ENCODE assay signal across 10 cellular contexts in the genomic region with DNA sequence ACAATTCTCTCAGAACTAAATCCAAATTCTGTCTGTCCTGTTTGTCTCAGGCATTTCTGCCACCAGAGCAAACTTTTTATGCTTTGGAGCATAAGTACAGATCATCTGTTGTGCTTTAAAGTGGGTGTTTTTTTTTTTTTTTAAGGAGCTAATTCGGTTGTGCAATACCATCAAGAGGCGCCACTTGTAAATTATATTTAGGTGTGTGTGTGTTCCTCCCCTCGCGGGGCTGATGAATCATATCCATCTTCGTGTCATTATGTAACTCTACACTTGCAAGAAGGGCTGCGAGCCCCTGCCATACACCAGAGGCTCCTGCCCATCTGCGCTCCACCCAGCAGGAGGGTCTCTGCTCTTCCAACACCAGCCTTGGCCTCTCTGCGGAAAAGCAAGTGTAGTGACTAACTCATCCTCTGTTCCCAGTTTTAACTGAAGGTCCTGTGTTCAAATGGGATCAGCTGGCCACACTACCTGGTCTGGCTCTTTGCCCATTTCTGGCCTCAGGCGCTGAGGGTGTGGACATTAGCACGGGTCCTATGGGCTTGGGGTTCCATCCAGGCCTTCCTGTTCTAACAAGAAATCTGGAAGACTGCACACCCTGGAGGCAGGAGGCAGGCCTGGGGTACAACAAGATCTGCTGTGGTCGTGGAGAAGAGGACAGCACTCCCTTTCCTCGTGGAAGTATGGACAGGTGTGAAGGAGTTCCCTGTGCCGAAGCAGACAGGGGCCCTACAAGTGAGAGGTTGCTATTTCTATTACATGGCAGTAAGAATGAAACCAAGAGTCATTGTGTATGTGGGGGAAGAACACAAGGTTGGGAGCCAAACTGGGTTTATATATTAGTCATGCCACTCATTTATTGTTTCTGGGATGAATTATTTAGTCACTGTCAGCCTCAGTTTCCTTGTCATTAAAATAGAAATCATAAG.
DNase-seq lines count a peak whose midpoint lies in the region; ATAC-seq and TF ChIP-seq lines count a peak whose summit lies in the region.
"Had no signal": no experiment of that assay in that cellular context is flagged by ENCODE, and none has a peak within 500 bp of the region (broad histone marks: within the 10 kb centered on the region; RNA-seq: fewer than 3 reads in every experiment).

No MANE protein-coding gene starts in this region.

- no peaks in the 10 kb centered on the region for H3K79me2 ChIP-seq in osteoblast (ENCODE audit: insufficient read depth, low read length)

- TF ChIP-seq CTCF in MCF 10A (IDR thresholded peaks at IDR 0.05; ENCODE audit: unreplicated experiment) (no peak), osteoblast (IDR thresholded peaks at IDR 0.05; ENCODE audit: extremely low read depth, low read depth, low read length) (no peak)

- H3K9me3 Mint-ChIP-seq in MCF 10A (ENCODE audit: unreplicated experiment): no peaks in the 10 kb centered on the region
- H3K9me3 Mint-ChIP-seq in effector memory CD8-positive, alpha-beta T cell: no peaks in the 10 kb centered on the region
- H3K9me3 Mint-ChIP-seq: activated B cell treated with CpG ODN at 0.5 μM for 24 hours had no signal

- peaks cover 41% of the 10 kb centered on the region for H3K4me1 Mint-ChIP-seq in MCF 10A (ENCODE audit: insufficient read depth, unreplicated experiment)
- peaks cover 2 to 8% of the 10 kb centered on the region in 2 donors for H3K4me1 Mint-ChIP-seq in effector memory CD8-positive, alpha-beta T cell (ENCODE audit: low read depth in 2 of 2)
- H3K4me1 Mint-ChIP-seq: activated B cell treated with CpG ODN at 0.5 μM for 24 hours had no signal

- no peak overlapping the region for H2AFZ ChIP-seq in osteoblast (ENCODE audit: low read length)

- peaks cover 30% of the 10 kb centered on the region for H3K4me1 ChIP-seq in osteoblast (ENCODE audit: insufficient read depth, low read length)

- H3K4me2 ChIP-seq in osteoblast (ENCODE audit: insufficient read depth, low read length): peak overlapping the region; percentile 52

- peak overlapping the region; percentile 20 for H3K4me3 ChIP-seq in osteoblast (ENCODE audit: insufficient read depth, low read length)

- H3K4me3 Mint-ChIP-seq in MCF 10A (ENCODE audit: unreplicated experiment): peak overlapping the region; percentile 28
- no peak overlapping the region for H3K4me3 Mint-ChIP-seq in effector memory CD8-positive, alpha-beta T cell
- H3K4me3 Mint-ChIP-seq: activated B cell treated with CpG ODN at 0.5 μM for 24 hours had no signal

- DNase-seq in NCI-H146 (lab: John Stamatoyannopoulos, UW) (peak; percentile 6), NCI-H146 treated with DMSO at 0.1 percent for 48 hours (lab: John Stamatoyannopoulos, UW; ENCODE audit: unreplicated experiment) (no peak), HT1080 (ENCODE audit: low read depth) (peak; percentile 89), MCF 10A (ENCODE audit: unreplicated experiment) (peak; percentile 96), osteoblast (ENCODE audit: insufficient read length, low spot score, missing footprints) (no peak), medulla oblongata (ENCODE audit: extremely low spot score) (no peak)
- no peak for DNase-seq in effector memory CD8-positive, alpha-beta T cell
- DNase-seq: activated B cell treated with CpG ODN at 0.5 μM for 24 hours had no signal

- H3K27ac Mint-ChIP-seq in MCF 10A (ENCODE audit: low read depth, unreplicated experiment): peak overlapping the region; percentile 21
- no peak overlapping the region for H3K27ac Mint-ChIP-seq in effector memory CD8-positive, alpha-beta T cell
- H3K27ac Mint-ChIP-seq: activated B cell treated with CpG ODN at 0.5 μM for 24 hours had no signal

- H4K20me1 ChIP-seq in osteoblast (ENCODE audit: insufficient read depth, low read length): no peaks in the 10 kb centered on the region

- H3K9me3 ChIP-seq in osteoblast (ENCODE audit: low read depth, low read length): no peaks in the 10 kb centered on the region
- H3K9me3 ChIP-seq: neutrophil had no signal

- intact Hi-C loops in MCF 10A (cut with micrococcal nuclease): loop anchor here (1.0 kb wide), 1 partner anchor 307 kb away; no protein-coding TSS in a partner anchor

- CTCF ChIA-PET in MCF 10A (lab: Yijun Ruan, JAX): interaction anchor here (0.5 to 5.4 kb wide), 23 partner anchors 8 to 1054 kb away, joined by 3 to 77 read pairs (median 4); no protein-coding TSS in a partner anchor

- no peak overlapping the region for H3K27ac ChIP-seq in osteoblast (ENCODE audit: low read depth, low read length)
- H3K27ac ChIP-seq: neutrophil had no signal

- H3K27me3 ChIP-seq in osteoblast (ENCODE audit: insufficient read depth, low read length): no peaks in the 10 kb centered on the region

- peaks cover 4% of the 10 kb centered on the region for H3K27me3 Mint-ChIP-seq in MCF 10A (ENCODE audit: insufficient read depth, unreplicated experiment)
- H3K27me3 Mint-ChIP-seq in effector memory CD8-positive, alpha-beta T cell: peaks cover 47 to 59% of the 10 kb centered on the region in 2 donors

- BruUV-seq in MCF 10A (replicated peaks; lab: Mats Ljungman, UMichigan): no TSS peak

- H3K36me3 ChIP-seq in osteoblast (ENCODE audit: insufficient read depth, low read length): no peaks in the 10 kb centered on the region
- H3K36me3 ChIP-seq: neutrophil had no signal

- H3K36me3 Mint-ChIP-seq in MCF 10A (ENCODE audit: insufficient read depth, unreplicated experiment): no peaks in the 10 kb centered on the region
- H3K36me3 Mint-ChIP-seq in effector memory CD8-positive, alpha-beta T cell (ENCODE audit: insufficient read depth): peaks cover 5% of the 10 kb centered on the region

- POLR2A ChIA-PET in MCF 10A (lab: Yijun Ruan, JAX): interaction anchor here (0.7 to 3.7 kb wide), 13 partner anchors 9 to 307 kb away, joined by 3 to 58 read pairs (median 5); a partner anchor contains a TSS

- peak; percentile 96 for ATAC-seq in GM21717 (IDR thresholded peaks at IDR 0.05; ENCODE audit: unreplicated experiment)
- no peak for ATAC-seq in effector memory CD8-positive, alpha-beta T cell (replicated peaks)

Comparison
In these comparisons a context has a peak if more than half of its experiments do, and no peak if none do; other contexts are left out.
1. DNase-seq: peak in NCI-H146 (single experiment), HT1080 (single experiment) and MCF 10A (single experiment); none in NCI-H146 treated with DMSO at 0.1 percent for 48 hours (single experiment), osteoblast (single experiment), effector memory CD8-positive, alpha-beta T cell (0 of 3) and medulla oblongata (single experiment).